In genomic region chr3:152669560-152669959, GRCh38 we compare ENCODE assay signal across 9 cellular contexts.
"Had no signal": no experiment of that assay in that cellular context is flagged by ENCODE, and none has a peak within 500 bp of the region (broad histone marks: within the 10 kb centered on the region; RNA-seq: fewer than 3 reads in every experiment).

No MANE protein-coding gene starts in this region.

- H3K27ac ChIP-seq: GM23248, HL-60, KMS-11 had no signal

- H3K9ac ChIP-seq: GM23248, KMS-11 had no signal

- DNase-seq: GM23248, H9, HCEC 1CT, KBM-7 had no signal

- H2AFZ ChIP-seq: GM23248 had no signal

- H3K4me3 ChIP-seq: GM23248 had no signal

- H3K4me2 ChIP-seq: KMS-11 had no signal

- ATAC-seq: HepG2 had no signal

- FAIRE-seq: H1, H54, HepG2 had no signal
